ENCODE assay signal across 8 cellular contexts in the genomic region with DNA sequence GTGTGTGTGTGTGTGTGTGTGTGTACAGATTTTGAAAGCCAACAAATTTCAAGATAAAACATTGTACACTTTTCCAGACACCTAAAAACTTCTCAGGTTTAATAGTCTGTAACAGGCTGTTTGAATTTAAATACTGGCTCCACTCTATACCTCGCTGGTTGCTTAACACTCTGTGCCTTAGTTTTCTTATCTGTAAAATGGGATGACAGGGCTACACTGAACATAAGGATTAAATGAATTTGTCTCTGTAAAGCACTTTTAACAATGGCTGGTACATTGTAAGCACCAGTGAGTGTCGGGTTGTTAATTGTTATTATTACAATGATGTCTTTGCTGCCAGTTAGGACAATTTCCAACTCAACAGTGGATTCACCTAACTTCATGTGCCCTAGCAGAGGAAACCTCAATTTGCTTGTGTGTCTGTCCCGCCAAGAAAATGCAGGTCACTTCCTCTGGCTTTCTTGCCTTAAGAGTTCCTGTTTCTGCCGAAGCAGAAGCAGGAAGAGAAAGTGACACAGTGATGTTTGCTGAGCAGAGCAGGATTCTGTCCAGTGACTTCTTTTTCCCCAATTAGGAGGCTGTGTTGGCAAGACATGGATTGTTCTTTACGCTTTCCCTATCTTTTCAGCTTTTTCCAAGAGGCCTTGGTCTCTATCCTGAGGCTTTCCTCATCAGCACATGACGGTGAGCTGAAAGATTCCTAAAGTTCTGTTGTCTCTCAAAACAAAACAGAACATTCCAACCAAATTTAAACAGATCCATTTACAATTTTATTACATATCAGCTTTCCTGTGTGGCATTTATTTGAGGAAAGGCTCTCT.
A peak's percentile ranks its signal among the peaks of the same experiment; 100 is the strongest.
DNase-seq lines count a peak whose midpoint lies in the region; ATAC-seq, FAIRE-seq and TF ChIP-seq lines count a peak whose summit lies in the region.

No MANE protein-coding gene starts in this region.

- POLR2A ChIA-PET in K562 (lab: Yijun Ruan, JAX) = no interaction called here

- H3K9me3 ChIP-seq in K562 (replicated peaks; ENCODE audit: control insufficient read depth, insufficient read depth, low read depth, low read length) = no peaks in the 10 kb centered on the region
- H3K9me3 ChIP-seq in mucosa of descending colon = no peaks in the 10 kb centered on the region

- no peak overlapping the region for H3K27ac ChIP-seq in K562 (ENCODE audit: extremely low read depth, low read depth, low read length)

- peak overlapping the region; percentile 36; the same call in 1 of the 2 replicates for H3K4me2 ChIP-seq in K562 (ENCODE audit: insufficient read depth, low read length)

- TF ChIP-seq EP300 in K562 (IDR thresholded peaks at IDR 0.05; ENCODE audit: low read length) = no peak

- ATAC-seq in GM18511 (IDR thresholded peaks at IDR 0.05; ENCODE audit: unreplicated experiment) = peak; percentile 67
- ATAC-seq in HG02571 (IDR thresholded peaks at IDR 0.05; ENCODE audit: unreplicated experiment) = peak; percentile 67
- peak; percentile 35; the same call in 2 of the 3 replicates for ATAC-seq in K562
- peak; percentile 78 for ATAC-seq in mucosa of descending colon

- TF ChIP-seq RAD21 in K562 (CRISPR knock-in tag; conservative IDR thresholded peaks at IDR 0.05 in 1 of 2, IDR thresholded peaks at IDR 0.05 in 1 of 2) = no peak

- no peaks in the 10 kb centered on the region for H3K36me3 ChIP-seq in K562 (ENCODE audit: control insufficient read depth, insufficient read depth, low read length)
- no peaks in the 10 kb centered on the region for H3K36me3 ChIP-seq in mucosa of descending colon (ENCODE audit: low read depth)

- no TSS peak for BruUV-seq in K562 (replicated peaks; lab: Mats Ljungman, UMichigan)

- TF ChIP-seq CTCF in K562 (IDR thresholded peaks at IDR 0.05 in 2 of 3, conservative IDR thresholded peaks at IDR 0.05 in 1 of 3; ENCODE audit: insufficient read depth in 2 of 3, low read depth in 1 of 3, low read length in 3 of 3) = no peak
- no peak for TF ChIP-seq CTCF in mucosa of descending colon (IDR thresholded peaks at IDR 0.05)

- H2AFZ ChIP-seq in K562 (ENCODE audit: low read depth, low read length) = peak overlapping the region; percentile 81

- CTCF ChIA-PET in K562 (lab: Yijun Ruan, JAX; ENCODE audit: low intra/inter-chr PET ratio) = no interaction called here

- no peak for FAIRE-seq in K562 (lab: Jason Lieb, UNC)
- no peak for FAIRE-seq in urothelium cell line (lab: Jason Lieb, UNC)

- TF ChIP-seq POLR2A in K562 (conservative IDR thresholded peaks at IDR 0.05) = no peak

- 9% methylated on average over 6 of the region's 6 CpGs for WGBS in K562 (ENCODE audit: insufficient coverage, low coverage, missing lambda C conversion rate)

- in situ Hi-C loops in K562 (cut with MboI) = no loop called here

- H3K9me1 ChIP-seq in K562 (ENCODE audit: control insufficient read depth, insufficient read depth, low read length) = no peaks in the 10 kb centered on the region

- H3K4me3 ChIP-seq in K562 = no peak overlapping the region
- H3K4me3 ChIP-seq in mucosa of descending colon = no peak overlapping the region

- no peaks in the 10 kb centered on the region for H4K20me1 ChIP-seq in K562 (replicated peaks; ENCODE audit: control insufficient read depth, insufficient read depth, low read length)

- DNase-seq in NOMO-1 treated with DMSO at 0.1 percent for 48 hours (lab: John Stamatoyannopoulos, UW; ENCODE audit: unreplicated experiment) = peak; percentile 93
- DNase-seq in K562 (ENCODE audit: extremely low read depth in 1 of 4, low spot score in 3 of 4) = peak in 1 of 4 experiments; percentile 16
- peak in 1 of 3 donors; percentile 51 for DNase-seq in mucosa of descending colon
- DNase-seq in urothelium cell line (ENCODE audit: low spot score) = no peak
- no peak for DNase-seq in NCI-H1436 treated with DMSO at 0.1 percent for 48 hours (lab: John Stamatoyannopoulos, UW)
- no peak for DNase-seq in NCI-H146 (lab: John Stamatoyannopoulos, UW)

- no peaks in the 10 kb centered on the region for H3K27me3 ChIP-seq in K562 (ENCODE audit: control insufficient read depth in 2 of 2, insufficient read depth in 2 of 2, low read length in 2 of 2)

- intact Hi-C loops in K562 (cut with micrococcal nuclease) (no loop called here), mucosa of descending colon (cut with DNase I, micrococcal nuclease) (no loop called here)

- H3K9ac ChIP-seq in K562 (ENCODE audit: insufficient read depth in 1 of 2, low read depth in 2 of 2, low read length in 2 of 2) = no peak overlapping the region; a peak in 1 of 4 replicates

- H3K79me2 ChIP-seq in K562 (ENCODE audit: control insufficient read depth, insufficient read depth, low read length) = no peaks in the 10 kb centered on the region

- H3K4me1 ChIP-seq in K562 (replicated peaks in 1 of 2; ENCODE audit: control insufficient read depth in 2 of 2, insufficient read depth in 2 of 2, low read length in 2 of 2) = no peaks in the 10 kb centered on the region; a peak in 2 of 5 replicates
- no peaks in the 10 kb centered on the region for H3K4me1 ChIP-seq in mucosa of descending colon (ENCODE audit: low read depth)

TF ChIP-seq in K562, 482 proteins besides CTCF, POLR2A, EP300 and RAD21 (continues in another document):
- TF ChIP-seq SPI1 (IDR thresholded peaks at IDR 0.05; ENCODE audit: borderline replicate concordance, low read depth, low read length) (peak; percentile 91), KLF10 (CRISPR knock-in tag; IDR thresholded peaks at IDR 0.05) (no peak), BCOR (IDR thresholded peaks at IDR 0.05) (peak; percentile 85), FIP1L1 (IDR thresholded peaks at IDR 0.05; ENCODE audit: low read depth, low read length, poor library complexity, severe bottlenecking) (no peak)
- TF ChIP-seq, protein P1, sequence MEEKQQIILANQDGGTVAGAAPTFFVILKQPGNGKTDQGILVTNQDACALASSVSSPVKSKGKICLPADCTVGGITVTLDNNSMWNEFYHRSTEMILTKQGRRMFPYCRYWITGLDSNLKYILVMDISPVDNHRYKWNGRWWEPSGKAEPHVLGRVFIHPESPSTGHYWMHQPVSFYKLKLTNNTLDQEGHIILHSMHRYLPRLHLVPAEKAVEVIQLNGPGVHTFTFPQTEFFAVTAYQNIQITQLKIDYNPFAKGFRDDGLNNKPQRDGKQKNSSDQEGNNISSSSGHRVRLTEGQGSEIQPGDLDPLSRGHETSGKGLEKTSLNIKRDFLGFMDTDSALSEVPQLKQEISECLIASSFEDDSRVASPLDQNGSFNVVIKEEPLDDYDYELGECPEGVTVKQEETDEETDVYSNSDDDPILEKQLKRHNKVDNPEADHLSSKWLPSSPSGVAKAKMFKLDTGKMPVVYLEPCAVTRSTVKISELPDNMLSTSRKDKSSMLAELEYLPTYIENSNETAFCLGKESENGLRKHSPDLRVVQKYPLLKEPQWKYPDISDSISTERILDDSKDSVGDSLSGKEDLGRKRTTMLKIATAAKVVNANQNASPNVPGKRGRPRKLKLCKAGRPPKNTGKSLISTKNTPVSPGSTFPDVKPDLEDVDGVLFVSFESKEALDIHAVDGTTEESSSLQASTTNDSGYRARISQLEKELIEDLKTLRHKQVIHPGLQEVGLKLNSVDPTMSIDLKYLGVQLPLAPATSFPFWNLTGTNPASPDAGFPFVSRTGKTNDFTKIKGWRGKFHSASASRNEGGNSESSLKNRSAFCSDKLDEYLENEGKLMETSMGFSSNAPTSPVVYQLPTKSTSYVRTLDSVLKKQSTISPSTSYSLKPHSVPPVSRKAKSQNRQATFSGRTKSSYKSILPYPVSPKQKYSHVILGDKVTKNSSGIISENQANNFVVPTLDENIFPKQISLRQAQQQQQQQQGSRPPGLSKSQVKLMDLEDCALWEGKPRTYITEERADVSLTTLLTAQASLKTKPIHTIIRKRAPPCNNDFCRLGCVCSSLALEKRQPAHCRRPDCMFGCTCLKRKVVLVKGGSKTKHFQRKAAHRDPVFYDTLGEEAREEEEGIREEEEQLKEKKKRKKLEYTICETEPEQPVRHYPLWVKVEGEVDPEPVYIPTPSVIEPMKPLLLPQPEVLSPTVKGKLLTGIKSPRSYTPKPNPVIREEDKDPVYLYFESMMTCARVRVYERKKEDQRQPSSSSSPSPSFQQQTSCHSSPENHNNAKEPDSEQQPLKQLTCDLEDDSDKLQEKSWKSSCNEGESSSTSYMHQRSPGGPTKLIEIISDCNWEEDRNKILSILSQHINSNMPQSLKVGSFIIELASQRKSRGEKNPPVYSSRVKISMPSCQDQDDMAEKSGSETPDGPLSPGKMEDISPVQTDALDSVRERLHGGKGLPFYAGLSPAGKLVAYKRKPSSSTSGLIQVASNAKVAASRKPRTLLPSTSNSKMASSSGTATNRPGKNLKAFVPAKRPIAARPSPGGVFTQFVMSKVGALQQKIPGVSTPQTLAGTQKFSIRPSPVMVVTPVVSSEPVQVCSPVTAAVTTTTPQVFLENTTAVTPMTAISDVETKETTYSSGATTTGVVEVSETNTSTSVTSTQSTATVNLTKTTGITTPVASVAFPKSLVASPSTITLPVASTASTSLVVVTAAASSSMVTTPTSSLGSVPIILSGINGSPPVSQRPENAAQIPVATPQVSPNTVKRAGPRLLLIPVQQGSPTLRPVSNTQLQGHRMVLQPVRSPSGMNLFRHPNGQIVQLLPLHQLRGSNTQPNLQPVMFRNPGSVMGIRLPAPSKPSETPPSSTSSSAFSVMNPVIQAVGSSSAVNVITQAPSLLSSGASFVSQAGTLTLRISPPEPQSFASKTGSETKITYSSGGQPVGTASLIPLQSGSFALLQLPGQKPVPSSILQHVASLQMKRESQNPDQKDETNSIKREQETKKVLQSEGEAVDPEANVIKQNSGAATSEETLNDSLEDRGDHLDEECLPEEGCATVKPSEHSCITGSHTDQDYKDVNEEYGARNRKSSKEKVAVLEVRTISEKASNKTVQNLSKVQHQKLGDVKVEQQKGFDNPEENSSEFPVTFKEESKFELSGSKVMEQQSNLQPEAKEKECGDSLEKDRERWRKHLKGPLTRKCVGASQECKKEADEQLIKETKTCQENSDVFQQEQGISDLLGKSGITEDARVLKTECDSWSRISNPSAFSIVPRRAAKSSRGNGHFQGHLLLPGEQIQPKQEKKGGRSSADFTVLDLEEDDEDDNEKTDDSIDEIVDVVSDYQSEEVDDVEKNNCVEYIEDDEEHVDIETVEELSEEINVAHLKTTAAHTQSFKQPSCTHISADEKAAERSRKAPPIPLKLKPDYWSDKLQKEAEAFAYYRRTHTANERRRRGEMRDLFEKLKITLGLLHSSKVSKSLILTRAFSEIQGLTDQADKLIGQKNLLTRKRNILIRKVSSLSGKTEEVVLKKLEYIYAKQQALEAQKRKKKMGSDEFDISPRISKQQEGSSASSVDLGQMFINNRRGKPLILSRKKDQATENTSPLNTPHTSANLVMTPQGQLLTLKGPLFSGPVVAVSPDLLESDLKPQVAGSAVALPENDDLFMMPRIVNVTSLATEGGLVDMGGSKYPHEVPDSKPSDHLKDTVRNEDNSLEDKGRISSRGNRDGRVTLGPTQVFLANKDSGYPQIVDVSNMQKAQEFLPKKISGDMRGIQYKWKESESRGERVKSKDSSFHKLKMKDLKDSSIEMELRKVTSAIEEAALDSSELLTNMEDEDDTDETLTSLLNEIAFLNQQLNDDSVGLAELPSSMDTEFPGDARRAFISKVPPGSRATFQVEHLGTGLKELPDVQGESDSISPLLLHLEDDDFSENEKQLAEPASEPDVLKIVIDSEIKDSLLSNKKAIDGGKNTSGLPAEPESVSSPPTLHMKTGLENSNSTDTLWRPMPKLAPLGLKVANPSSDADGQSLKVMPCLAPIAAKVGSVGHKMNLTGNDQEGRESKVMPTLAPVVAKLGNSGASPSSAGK (IDR thresholded peaks at IDR 0.05) = peak; percentile 48
